Comparison of ENCODE assay signal across 13 cellular contexts in the genomic region with DNA sequence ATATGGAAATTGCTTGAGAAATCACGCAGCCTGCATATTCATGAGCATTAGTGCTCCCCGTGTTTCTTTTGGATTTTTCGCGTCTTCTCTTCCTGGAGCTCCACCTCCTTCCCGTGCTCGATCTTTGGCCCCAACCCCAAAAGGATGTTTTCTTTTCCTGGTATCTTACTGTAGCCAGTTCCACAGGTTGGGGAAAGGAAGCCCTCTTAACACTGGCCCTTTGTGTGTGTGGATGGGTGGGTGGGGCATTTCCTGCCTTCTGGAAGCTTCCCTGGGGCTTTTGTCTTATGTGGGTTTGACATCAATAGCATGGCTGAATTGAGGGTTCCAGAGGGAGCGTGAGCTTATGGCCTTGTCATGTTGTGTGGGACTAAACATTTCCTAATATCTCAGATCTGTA. TPM values are rescaled to one million over a fixed set of nuclear protein-coding genes. Genes with fewer than 3 reads are reported as not detected.
DNase-seq lines count a peak whose midpoint lies in the region; ATAC-seq and TF ChIP-seq lines count a peak whose summit lies in the region.
"Had no signal": no experiment of that assay in that cellular context is flagged by ENCODE, and none has a peak within 500 bp of the region (broad histone marks: within the 10 kb centered on the region; RNA-seq: fewer than 3 reads in every experiment).

No MANE protein-coding gene starts in this region.

- WGBS in mammary epithelial cell (ENCODE audit: low coverage, missing lambda C conversion rate) = 2% methylated on average over 7 of the region's 7 CpGs

- BruUV-seq in mammary epithelial cell (replicated peaks; lab: Mats Ljungman, UMichigan) = no TSS peak

- peak overlapping the region; percentile 24 for H2AFZ ChIP-seq in mammary epithelial cell (ENCODE audit: low read depth, low read length)

- H3K9me3 ChIP-seq in mammary epithelial cell (replicated peaks; ENCODE audit: insufficient read depth, low read length) = no peaks in the 10 kb centered on the region
- H3K9me3 ChIP-seq in right atrium auricular region = no peaks in the 10 kb centered on the region

- DNase-seq in ELF-1 (ENCODE audit: low read depth, low spot score) (peak; percentile 17), mammary epithelial cell (peak; percentile 72), right atrium auricular region (ENCODE audit: low spot score) (no peak), sciatic nerve (ENCODE audit: low spot score) (no peak), NCI-H2107 treated with DMSO at 0.1 percent for 48 hours (lab: John Stamatoyannopoulos, UW; ENCODE audit: unreplicated experiment) (no peak), NCI-H146 treated with DMSO at 0.1 percent for 48 hours (lab: John Stamatoyannopoulos, UW; ENCODE audit: unreplicated experiment) (no peak), H7 (no peak)
- DNase-seq: effector CD8-positive, alpha-beta T cell; natural killer cell; NCI-H1048; stimulated activated naive CD8-positive, alpha-beta T cell treated with anti-CD3 and anti-CD28 coated beads, Interleukin-15, Interleukin-2, amounts not matched to agents 100 U/mL and 50 U/mL, for 24 hours had no signal

- no peak overlapping the region for H3K9ac ChIP-seq in mammary epithelial cell (ENCODE audit: insufficient read depth, low read length)

- no peak overlapping the region for H3K4me3 ChIP-seq in mammary epithelial cell (replicated peaks in 1 of 3; ENCODE audit: insufficient read depth in 1 of 3, low read depth in 2 of 3, low read length in 3 of 3)
- H3K4me3 ChIP-seq in right atrium auricular region = no peak overlapping the region
- no peak overlapping the region for H3K4me3 ChIP-seq in H7 (ENCODE audit: insufficient read depth, low read depth, low read length)

- intact Hi-C loops in mammary epithelial cell (cut with micrococcal nuclease) = no loop called here
- intact Hi-C loops in sciatic nerve (cut with DNase I) = no loop called here

- TF ChIP-seq CTCF in mammary epithelial cell (conservative IDR thresholded peaks at IDR 0.05 in 1 of 2, IDR thresholded peaks at IDR 0.05 in 1 of 2; ENCODE audit: extremely low read depth in 1 of 2, insufficient read depth in 1 of 2, low read depth in 1 of 2, low read length in 2 of 2) (no peak), right atrium auricular region (IDR thresholded peaks at IDR 0.05) (no peak)

- CTCF ChIA-PET in mammary epithelial cell (lab: Charles Lee; ENCODE audit: low non-redundant PET) = no interaction called here

- H3K4me1 ChIP-seq in mammary epithelial cell (ENCODE audit: insufficient read depth, low read length) = peaks cover 39% of the 10 kb centered on the region
- peaks cover 0 to 33% of the 10 kb centered on the region in 2 donors for H3K4me1 ChIP-seq in right atrium auricular region

- H3K27ac ChIP-seq in mammary epithelial cell (ENCODE audit: insufficient read depth, low read depth, low read length) (peak overlapping the region; percentile 25), right atrium auricular region (peak overlapping the region; percentile 15 to 34)
- H3K27ac ChIP-seq: WERI-Rb-1 had no signal

- H3K36me3 ChIP-seq in mammary epithelial cell (ENCODE audit: insufficient read depth, low read length) (no peaks in the 10 kb centered on the region), right atrium auricular region (no peaks in the 10 kb centered on the region), H7 (replicated peaks; ENCODE audit: control insufficient read depth, insufficient read depth, low read length) (no peaks in the 10 kb centered on the region)

- H3K4me2 ChIP-seq in mammary epithelial cell (ENCODE audit: insufficient read depth, low read depth, low read length) = peak overlapping the region; percentile 56

- peaks cover 67% of the 10 kb centered on the region for H3K79me2 ChIP-seq in mammary epithelial cell (ENCODE audit: insufficient read depth, low read length)

- H4K20me1 ChIP-seq in mammary epithelial cell (ENCODE audit: insufficient read depth, low read length) = no peaks in the 10 kb centered on the region

- in situ Hi-C loops in mammary epithelial cell (cut with MboI; ENCODE audit: low sequenced_read_pairs in 2 of 2) = no loop called here

- dilution Hi-C loops in mammary epithelial cell (cut with HindIII; ENCODE audit: low sequenced_read_pairs) = no loop called here

- H3K27me3 ChIP-seq in mammary epithelial cell (ENCODE audit: insufficient read depth, low read length) = no peaks in the 10 kb centered on the region
- no peaks in the 10 kb centered on the region for H3K27me3 ChIP-seq in right atrium auricular region
- no peaks in the 10 kb centered on the region for H3K27me3 ChIP-seq in H7 (ENCODE audit: control insufficient read depth, insufficient read depth, low read length)

- peak; percentile 67 for ATAC-seq in sciatic nerve
- no peak for ATAC-seq in HG02571 (IDR thresholded peaks at IDR 0.05; ENCODE audit: unreplicated experiment)
- ATAC-seq: natural killer cell; stimulated activated naive CD8-positive, alpha-beta T cell treated with anti-CD3 and anti-CD28 coated beads, Interleukin-15, Interleukin-2, amounts not matched to agents 100 U/mL and 50 U/mL, for 24 hours had no signal

RNA-seq across cellular contexts. Expression of a gene that starts 21.9 kb away (rescaled TPM):
- total RNA-seq in mammary epithelial cell (10 to 100 TPM; 32.5 to 72.5 TPM), right atrium auricular region (10 to 100 TPM; 44.9 to 72.8 TPM), sciatic nerve (113 TPM)
- 31.6 TPM for polyA plus RNA-seq in mammary epithelial cell
- polyA minus RNA-seq in mammary epithelial cell = 107 TPM
- 5.9 and 12.0 TPM in 2 replicates for total RNA-seq in H7 (2014; rRNA removed; shearing (Covaris generic))

Comparison
In these comparisons a context has a peak if more than half of its experiments do, and no peak if none do; other contexts are left out.
1. DNase-seq: peak in ELF-1 (single experiment) and mammary epithelial cell (single experiment); none in right atrium auricular region (single experiment), sciatic nerve (single experiment), NCI-H2107 treated with DMSO at 0.1 percent for 48 hours (single experiment), NCI-H146 treated with DMSO at 0.1 percent for 48 hours (single experiment) and H7 (single experiment).